In genomic region chr18:3159830-3160229, GRCh38 we compare ENCODE assay signal across 24 cellular contexts.
"Had no signal": no experiment of that assay in that cellular context is flagged by ENCODE, and none has a peak within 500 bp of the region (broad histone marks: within the 10 kb centered on the region; RNA-seq: fewer than 3 reads in every experiment).

No MANE protein-coding gene starts in this region.

- H3K9me3 ChIP-seq: esophagus squamous epithelium, gastroesophageal sphincter, heart left ventricle, left lung, lower lobe of right lung, mucosa of descending colon had no signal

- DNase-seq: dermis blood vessel endothelial cell; dorsolateral prefrontal cortex; effector CD4-positive, alpha-beta T cell; effector memory CD4-positive, alpha-beta T cell; erythroblast; esophagus squamous epithelium; foreskin fibroblast; foreskin melanocyte; heart left ventricle; hippocampal formation; left cardiac atrium; left lung; left ventricle myocardium superior; lower lobe of right lung; mesenchymal stem cell; mucosa of descending colon had no signal

- H3K36me3 ChIP-seq: esophagus squamous epithelium, left lung, lower lobe of right lung had no signal

- H3K27me3 ChIP-seq: dorsolateral prefrontal cortex, esophagus squamous epithelium, gastroesophageal sphincter, heart left ventricle, left lung had no signal

- H3K9me3 Mint-ChIP-seq: mesothelial cell of epicardium had no signal

- FAIRE-seq: colon, islet of Langerhans, keratinocyte had no signal

- H3K4me1 ChIP-seq: esophagus squamous epithelium, left lung had no signal

- H3K27ac ChIP-seq: coronary artery, dorsolateral prefrontal cortex, epithelial cell of prostate, esophagus squamous epithelium, gastroesophageal sphincter, heart left ventricle, left lung, lower lobe of right lung had no signal

- ATAC-seq: esophagus mucosa, gastroesophageal sphincter, heart left ventricle, left cardiac atrium, left lung, left ventricle myocardium superior, lower lobe of right lung, mucosa of descending colon had no signal

- H3K4me3 Mint-ChIP-seq: mesothelial cell of epicardium had no signal

- H3K27ac Mint-ChIP-seq: mesothelial cell of epicardium had no signal

- H3K4me3 ChIP-seq: coronary artery, dorsolateral prefrontal cortex, esophagus squamous epithelium, gastroesophageal sphincter, heart left ventricle, left lung, lower lobe of right lung, mucosa of descending colon had no signal
